Comparison of ENCODE assay signal across 8 cellular contexts in genomic region chr14:90398315-90398811, GRCh38. TPM values are rescaled to one million over a fixed set of nuclear protein-coding genes. Genes with fewer than 3 reads are reported as not detected.
A peak's percentile ranks its signal among the peaks of the same experiment; 100 is the strongest.
DNase-seq lines count a peak whose midpoint lies in the region; ATAC-seq and TF ChIP-seq lines count a peak whose summit lies in the region.

No MANE protein-coding gene starts in this region.

- H3K27me3 ChIP-seq in BLaER1 (no peaks in the 10 kb centered on the region), HUES48 (ENCODE audit: control insufficient read depth, insufficient read depth, low read length) (no peaks in the 10 kb centered on the region), iPS-15b (ENCODE audit: control insufficient read depth, insufficient read depth, low read length) (peaks cover 3% of the 10 kb centered on the region), smooth muscle cell (ENCODE audit: low read depth) (no peaks in the 10 kb centered on the region)

- CTCF ChIA-PET in T-cell (lab: Charles Lee) = interaction anchor here (0.7 to 1.9 kb wide), 4 partner anchors 14 to 360 kb away, joined by 3 to 18 read pairs (median 8); no protein-coding TSS in a partner anchor

- H3K4me3 Mint-ChIP-seq in T-cell = peak overlapping the region; percentile 95 to 98 (median 98)

- H2AFZ ChIP-seq in smooth muscle cell (ENCODE audit: low read depth) = no peak overlapping the region

- H3F3A ChIP-seq in smooth muscle cell (ENCODE audit: low read depth) = peaks cover 36% of the 10 kb centered on the region

- H3K9me3 Mint-ChIP-seq in T-cell = no peaks in the 10 kb centered on the region

- H3K9ac ChIP-seq in BLaER1 (peak overlapping the region; percentile 94), HUES48 (ENCODE audit: low read depth, low read length) (peak overlapping the region; percentile 35; the same call in 1 of the 2 replicates), iPS-15b (ENCODE audit: low read depth, low read length) (no peak overlapping the region), smooth muscle cell (ENCODE audit: low read depth) (peak overlapping the region; percentile 81)

- POLR2A ChIA-PET in T-cell (lab: Charles Lee) = interaction anchor here in 1 of 2 donors (2.6 kb wide), 1 partner anchor 16 kb away, joined by 25 read pairs; no protein-coding TSS in a partner anchor

- WGBS in smooth muscle cell (ENCODE audit: low lambda C conversion rate) = 4% methylated on average over 25 of the region's 35 CpGs

- H3K4me2 ChIP-seq in BLaER1 (peak overlapping the region; percentile 84), smooth muscle cell (peak overlapping the region; percentile 94)

- peak overlapping the region; percentile 95 to 98 for H3K27ac Mint-ChIP-seq in T-cell

- H3K36me3 ChIP-seq in BLaER1 (peaks cover 31% of the 10 kb centered on the region), HUES48 (ENCODE audit: control insufficient read depth, insufficient read depth, low read length) (peaks cover 36% of the 10 kb centered on the region), iPS-15b (ENCODE audit: control insufficient read depth, insufficient read depth, low read length) (peaks cover 25% of the 10 kb centered on the region), smooth muscle cell (ENCODE audit: low read depth) (peaks cover 16% of the 10 kb centered on the region)

- ATAC-seq in GM19372 (IDR thresholded peaks at IDR 0.05; ENCODE audit: low read depth, unreplicated experiment) (peak; percentile 7), T-cell (replicated peaks in 1 of 4) (peak; percentile 4 to 39 (median 18)), GM18858 (IDR thresholded peaks at IDR 0.05; ENCODE audit: unreplicated experiment) (no peak)

- H3K4me3 ChIP-seq in BLaER1 (peak overlapping the region; percentile 85), HUES48 (ENCODE audit: low read depth, low read length) (peak overlapping the region; percentile 99), iPS-15b (ENCODE audit: low read depth, low read length) (peak overlapping the region; percentile 87), smooth muscle cell (peak overlapping the region; percentile 98)

- H3K36me3 Mint-ChIP-seq in T-cell = peaks cover 43% of the 10 kb centered on the region

- H3K27ac ChIP-seq in BLaER1 = peak overlapping the region; percentile 85
- peak overlapping the region; percentile 4 for H3K27ac ChIP-seq in HUES48 (ENCODE audit: low read depth, low read length)
- peak overlapping the region; percentile 29 for H3K27ac ChIP-seq in angular gyrus (ENCODE audit: low read depth, low read length)
- peak overlapping the region; percentile 57 for H3K27ac ChIP-seq in smooth muscle cell (ENCODE audit: low read depth)

- peaks cover 56% of the 10 kb centered on the region for H4K20me1 ChIP-seq in BLaER1
- peaks cover 63% of the 10 kb centered on the region for H4K20me1 ChIP-seq in smooth muscle cell (ENCODE audit: low read depth)

- H3K9me3 ChIP-seq in BLaER1 (no peaks in the 10 kb centered on the region), HUES48 (ENCODE audit: control insufficient read depth, insufficient read depth, low read length) (no peaks in the 10 kb centered on the region), iPS-15b (ENCODE audit: control insufficient read depth, insufficient read depth, low read length) (no peaks in the 10 kb centered on the region), smooth muscle cell (replicated peaks; ENCODE audit: low read depth) (no peaks in the 10 kb centered on the region)

- no peaks in the 10 kb centered on the region for H3K27me3 Mint-ChIP-seq in T-cell

- no peak for TF ChIP-seq CTCF in smooth muscle cell (IDR thresholded peaks at IDR 0.05; ENCODE audit: borderline replicate concordance, insufficient read depth, poor library complexity, severe bottlenecking)

- H3K4me1 Mint-ChIP-seq in T-cell = peaks cover 52 to 57% (median 53%) of the 10 kb centered on the region in 3 donors

- DNase-seq in T-cell (peak; percentile 33 to 77 (median 63)), smooth muscle cell (lab: John Stamatoyannopoulos, UW; ENCODE audit: unreplicated experiment) (peak; percentile 31)

- H3K4me1 ChIP-seq in BLaER1 (peaks cover 51% of the 10 kb centered on the region), HUES48 (ENCODE audit: control insufficient read depth, insufficient read depth, low read length) (peaks cover 17% of the 10 kb centered on the region; the same call in 1 of the 2 replicates), iPS-15b (ENCODE audit: control insufficient read depth, insufficient read depth, low read length) (peaks cover 8% of the 10 kb centered on the region), smooth muscle cell (ENCODE audit: low read depth) (peaks cover 20% of the 10 kb centered on the region)

- peaks cover 60% of the 10 kb centered on the region for H3K79me2 ChIP-seq in smooth muscle cell (ENCODE audit: low read depth)

RNA-seq across cellular contexts. Expression of gene CALM1, which starts 1.5 kb away (rescaled TPM):
- 100 to 1,000 TPM; 642 to 952 (median 674) TPM for total RNA-seq in T-cell
- total RNA-seq in smooth muscle cell = 289 and 302 TPM in 2 replicates
- 545 and 597 TPM in 2 replicates for polyA plus RNA-seq in smooth muscle cell

Comparison
In these comparisons a context has a peak if more than half of its experiments do, and no peak if none do; other contexts are left out.
1. H3K27ac ChIP-seq: peak in every context shown above with its lines; median percentile 85 in BLaER1; 57 in smooth muscle cell; 29 in angular gyrus; 4 in HUES48.